25 cellular contexts compared by ENCODE assay signal in genomic region chr4:169849456-169849855, GRCh38.
"Had no signal": no experiment of that assay in that cellular context is flagged by ENCODE, and none has a peak within 500 bp of the region (broad histone marks: within the 10 kb centered on the region; RNA-seq: fewer than 3 reads in every experiment).

No MANE protein-coding gene starts in this region.

- H2AFZ ChIP-seq: parathyroid adenoma had no signal

- H3K79me2 ChIP-seq: parathyroid adenoma had no signal

- H3K9ac ChIP-seq: parathyroid adenoma had no signal

- H3K27me3 ChIP-seq: dorsolateral prefrontal cortex, spleen, testis, transverse colon, vagina had no signal

- ATAC-seq: left lung; lower lobe of right lung; sciatic nerve; stimulated activated memory B cell treated with anti-CD40 and anti-IgM and Interleukin-4, amounts not matched to agents 10 μg/mL and 1 μg/mL and 100 μg/mL, for 72 hours had no signal

- H3K4me3 ChIP-seq: dorsolateral prefrontal cortex, esophagus muscularis mucosa, left lung, lower lobe of right lung, prostate gland, spleen, testis, transverse colon, vagina had no signal

- H3K36me3 ChIP-seq: esophagus muscularis mucosa, left lung, lower lobe of right lung, prostate gland, spleen, transverse colon, vagina had no signal

- H3K27ac ChIP-seq: dorsolateral prefrontal cortex, esophagus muscularis mucosa, left lung, lower lobe of right lung, parathyroid adenoma, prostate gland, spleen, testis, transverse colon, vagina had no signal

- H3K9me3 ChIP-seq: esophagus muscularis mucosa, left lung, lower lobe of right lung, prostate gland, spleen, testis, transverse colon, vagina had no signal

- DNase-seq: cortex of kidney; dorsolateral prefrontal cortex; effector CD8-positive, alpha-beta T cell; foreskin fibroblast; head of caudate nucleus; hippocampal formation; kidney glomerular epithelial cell; left lung; lower lobe of right lung; mesenchymal stem cell; midbrain; naive B cell; retina; spleen; stimulated activated CD4-positive, alpha-beta T cell treated with anti-CD3 and anti-CD28 coated beads, Interleukin-15, amount 100 ng/mL, for 24 hours; stimulated activated CD4-positive, alpha-beta T cell treated with anti-CD3 and anti-CD28 coated beads, Interleukin-1b, Interleukin-23, amount 100 ng/mL, for 48 hours; stimulated activated CD4-positive, alpha-beta T cell treated with anti-CD3 and anti-CD28 coated beads, Interleukin-4, amount 100 ng/mL, for 24 hours; testis; transverse colon had no signal

- H3K4me1 ChIP-seq: esophagus muscularis mucosa, left lung, lower lobe of right lung, parathyroid adenoma, prostate gland, spleen, testis, vagina had no signal
